Comparison of ENCODE assay signal across 23 cellular contexts in genomic region chr17:37672545-37673078, GRCh38. TPM values are rescaled to one million over a fixed set of nuclear protein-coding genes. Genes with fewer than 3 reads are reported as not detected.
A peak's percentile ranks its signal among the peaks of the same experiment; 100 is the strongest.
DNase-seq lines count a peak whose midpoint lies in the region; ATAC-seq, FAIRE-seq and TF ChIP-seq lines count a peak whose summit lies in the region.
"Had no signal": no experiment of that assay in that cellular context is flagged by ENCODE, and none has a peak within 500 bp of the region (broad histone marks: within the 10 kb centered on the region; RNA-seq: fewer than 3 reads in every experiment).

No MANE protein-coding gene starts in this region.

- POLR2A ChIA-PET in AG04450 (lab: Yijun Ruan, JAX): no interaction called here
- POLR2A ChIA-PET in OCI-LY7 (lab: Charles Lee): no interaction called here

- H3K14ac ChIP-seq in mesenchymal stem cell (ENCODE audit: low read length in 2 of 2): no peak overlapping the region

- DNase-seq in AG04450 (ENCODE audit: low read depth, low spot score) (no peak), HFFc6 (peak; percentile 23), astrocyte (ENCODE audit: low read depth) (peak; percentile 9), mesenchymal stem cell (peak; percentile 12), OCI-LY7 (ENCODE audit: low spot score) (no peak), T-helper 2 cell (no peak), GM19239 (ENCODE audit: insufficient read length, low spot score) (no peak)
- DNase-seq: activated CD4-positive, alpha-beta T cell treated with anti-CD3 and anti-CD28 coated beads for 48 hours; body of pancreas; CD4-positive, alpha-beta T cell; mesendoderm; NCI-H1417; NCI-H510A treated with DMSO at 0.1 percent for 48 hours; RPMI8226; stimulated activated CD4-positive, alpha-beta T cell treated with anti-CD3 and anti-CD28 coated beads, Interleukin-2, amount 100 ng/mL, for 24 hours; stimulated activated naive B cell treated with anti-CD40 and anti-IgM and Interleukin-4, amounts not matched to agents 10 μg/mL and 1 μg/mL and 100 μg/mL, for 72 hours had no signal

- H3K27me3 Mint-ChIP-seq in HFFc6 (ENCODE audit: insufficient read depth): no peaks in the 10 kb centered on the region; the same call in 1 of the 2 replicates
- H3K27me3 Mint-ChIP-seq in astrocyte (ENCODE audit: low read depth, unreplicated experiment): no peaks in the 10 kb centered on the region

- H3K4me3 Mint-ChIP-seq in HFFc6 (peak overlapping the region; percentile 60), astrocyte (ENCODE audit: unreplicated experiment) (no peak overlapping the region)
- H3K4me3 Mint-ChIP-seq: activated naive CD8-positive, alpha-beta T cell; CD4-positive, alpha-beta T cell; nephron; stimulated activated naive B cell treated with anti-CD40 and anti-IgM and Interleukin-4, amounts not matched to agents 10 μg/mL and 1 μg/mL and 100 μg/mL, for 72 hours had no signal

- peak overlapping the region; percentile 37 for H2AK5ac ChIP-seq in mesenchymal stem cell (ENCODE audit: low read length, severe bottlenecking)

- H3K4me1 Mint-ChIP-seq in HFFc6 (ENCODE audit: low read depth) (peaks cover 46% of the 10 kb centered on the region), astrocyte (ENCODE audit: low read depth, unreplicated experiment) (peaks cover 12% of the 10 kb centered on the region)
- H3K4me1 Mint-ChIP-seq: nephron had no signal

- no peaks in the 10 kb centered on the region for H4K20me1 ChIP-seq in astrocyte (ENCODE audit: insufficient read depth, low read length)
- H4K20me1 ChIP-seq in OCI-LY7 (ENCODE audit: insufficient read depth, low read length): no peaks in the 10 kb centered on the region

- no peaks in the 10 kb centered on the region for H3K36me3 ChIP-seq in astrocyte (ENCODE audit: insufficient read depth, low read length)
- H3K36me3 ChIP-seq in mesenchymal stem cell (ENCODE audit: control insufficient read depth in 1 of 2, insufficient read depth in 2 of 2, low read depth in 1 of 2, low read length in 2 of 2): no peaks in the 10 kb centered on the region
- H3K36me3 ChIP-seq in OCI-LY7 (ENCODE audit: insufficient read depth, low read length): no peaks in the 10 kb centered on the region

- intact Hi-C loops in OCI-LY7 (cut with micrococcal nuclease; ENCODE audit: unreplicated experiment): no loop called here

- H3K9me3 ChIP-seq in AG04450 (ENCODE audit: control insufficient read depth, insufficient read depth, low read length): no peaks in the 10 kb centered on the region
- H3K9me3 ChIP-seq in astrocyte (ENCODE audit: insufficient read depth, low read depth, low read length): no peaks in the 10 kb centered on the region
- no peaks in the 10 kb centered on the region for H3K9me3 ChIP-seq in mesenchymal stem cell (ENCODE audit: control insufficient read depth, low read length)
- no peaks in the 10 kb centered on the region for H3K9me3 ChIP-seq in OCI-LY7 (ENCODE audit: low read length)
- H3K9me3 ChIP-seq: body of pancreas had no signal

- 93% methylated on average over 2 of the region's 3 CpGs for WGBS in mesenchymal stem cell

- H3K9me3 Mint-ChIP-seq in HFFc6 (no peaks in the 10 kb centered on the region), astrocyte (ENCODE audit: unreplicated experiment) (no peaks in the 10 kb centered on the region)
- H3K9me3 Mint-ChIP-seq: CD4-positive, alpha-beta T cell; nephron; stimulated activated naive B cell treated with anti-CD40 and anti-IgM and Interleukin-4, amounts not matched to agents 10 μg/mL and 1 μg/mL and 100 μg/mL, for 72 hours had no signal

- FAIRE-seq in astrocyte (lab: Jason Lieb, UNC): no peak
- no peak for FAIRE-seq in GM19239 (lab: Jason Lieb, UNC)
- FAIRE-seq: endometrium, islet of Langerhans, TTC549 had no signal

- peak overlapping the region; percentile 88 for H3K27ac Mint-ChIP-seq in HFFc6
- H3K27ac Mint-ChIP-seq in astrocyte (ENCODE audit: unreplicated experiment): peak overlapping the region; percentile 93
- H3K27ac Mint-ChIP-seq: activated naive CD8-positive, alpha-beta T cell; CD4-positive, alpha-beta T cell; nephron; stimulated activated naive B cell treated with anti-CD40 and anti-IgM and Interleukin-4, amounts not matched to agents 10 μg/mL and 1 μg/mL and 100 μg/mL, for 72 hours had no signal

- H3K79me1 ChIP-seq in mesenchymal stem cell (replicated peaks; ENCODE audit: low read length, poor library complexity, severe bottlenecking): no peaks in the 10 kb centered on the region

- H3K4me2 ChIP-seq in astrocyte (ENCODE audit: low read length) (peak overlapping the region; percentile 64), mesenchymal stem cell (ENCODE audit: low read length, poor library complexity, severe bottlenecking) (no peak overlapping the region), OCI-LY7 (ENCODE audit: low read length) (no peak overlapping the region)

- peak overlapping the region in 1 of 2 experiments; percentile 26 for H3K4ac ChIP-seq in mesenchymal stem cell (ENCODE audit: low read depth in 1 of 2, low read length in 2 of 2)

- H3K18ac ChIP-seq in mesenchymal stem cell (ENCODE audit: low read depth in 1 of 2, low read length in 2 of 2): no peak overlapping the region

- H3K23ac ChIP-seq in mesenchymal stem cell (ENCODE audit: low read length in 2 of 2): no peak overlapping the region

- H2BK120ac ChIP-seq in mesenchymal stem cell (ENCODE audit: low read depth, low read length): no peak overlapping the region

- H3K9me2 ChIP-seq in OCI-LY7 (ENCODE audit: insufficient read depth, low read length): no peaks in the 10 kb centered on the region

- BruUV-seq in OCI-LY7 (replicated peaks; lab: Mats Ljungman, UMichigan): no TSS peak

- peaks cover under 1% of the 10 kb centered on the region for H3K27me3 ChIP-seq in AG04450 (ENCODE audit: control insufficient read depth, insufficient read depth, low read length)
- H3K27me3 ChIP-seq in astrocyte (ENCODE audit: insufficient read depth, low read length): no peaks in the 10 kb centered on the region
- H3K27me3 ChIP-seq in mesenchymal stem cell (ENCODE audit: control insufficient read depth in 1 of 2, insufficient read depth in 1 of 2, low read length in 2 of 2): peaks cover 0 to 16% of the 10 kb centered on the region in 2 experiments
- H3K27me3 ChIP-seq: body of pancreas had no signal

- H2BK15ac ChIP-seq in mesenchymal stem cell (ENCODE audit: low read depth, poor library complexity, severe bottlenecking): no peak overlapping the region

- CTCF ChIA-PET in AG04450 (lab: Charles Lee): interaction anchor here (0.6 to 2.3 kb wide), 5 partner anchors 23 to 145 kb away, joined by 3 to 6 read pairs (median 5); no protein-coding TSS in a partner anchor
- CTCF ChIA-PET in OCI-LY7 (lab: Charles Lee; ENCODE audit: unreplicated experiment): no interaction called here

- no peak overlapping the region for H2BK5ac ChIP-seq in mesenchymal stem cell (ENCODE audit: low read depth, low read length, poor library complexity, severe bottlenecking)

- H4K8ac ChIP-seq in mesenchymal stem cell (ENCODE audit: low read length): no peak overlapping the region

- TF ChIP-seq CTCF in AG04450 (IDR thresholded peaks at IDR 0.05; ENCODE audit: low read depth, low read length) (no peak), HFFc6 (IDR thresholded peaks at IDR 0.05) (no peak), astrocyte (IDR thresholded peaks at IDR 0.05; ENCODE audit: insufficient read depth, low read depth, low read length) (no peak), OCI-LY7 (conservative IDR thresholded peaks at IDR 0.05; ENCODE audit: low read length) (no peak)

- no peak overlapping the region for H2AFZ ChIP-seq in astrocyte (ENCODE audit: low read depth, low read length)
- H2AFZ ChIP-seq in mesenchymal stem cell (ENCODE audit: low read depth, low read length): no peak overlapping the region
- H2AFZ ChIP-seq in OCI-LY7 (ENCODE audit: low read length): no peak overlapping the region

- H3K27ac ChIP-seq in AG04450 (ENCODE audit: low read depth, low read length) (peak overlapping the region; percentile 86), astrocyte (ENCODE audit: low read depth, low read length) (peak overlapping the region; percentile 85), mesenchymal stem cell (ENCODE audit: low read length, poor library complexity, severe bottlenecking) (peak overlapping the region; percentile 92), OCI-LY7 (ENCODE audit: low read depth, low read length, poor library complexity, severe bottlenecking) (no peak overlapping the region)
- H3K27ac ChIP-seq: body of pancreas, coronary artery had no signal

- no peak for ATAC-seq in HG03175 (IDR thresholded peaks at IDR 0.05; ENCODE audit: unreplicated experiment)
- ATAC-seq: body of pancreas; stimulated activated naive B cell treated with anti-CD40 and anti-IgM and Interleukin-4, amounts not matched to agents 10 μg/mL and 1 μg/mL and 100 μg/mL, for 72 hours had no signal

- H3K4me3 ChIP-seq in AG04450 (ENCODE audit: low read depth, low read length) (no peak overlapping the region), astrocyte (ENCODE audit: insufficient read depth, low read depth, low read length) (no peak overlapping the region), mesenchymal stem cell (ENCODE audit: insufficient read depth in 1 of 2, low read depth in 1 of 2, low read length in 2 of 2) (no peak overlapping the region), OCI-LY7 (ENCODE audit: low read depth, low read length, poor library complexity, severe bottlenecking) (no peak overlapping the region)
- H3K4me3 ChIP-seq: body of pancreas, coronary artery had no signal

- H3K4me1 ChIP-seq in astrocyte (ENCODE audit: insufficient read depth, low read length): peaks cover 19% of the 10 kb centered on the region
- H3K4me1 ChIP-seq in mesenchymal stem cell (ENCODE audit: control insufficient read depth, insufficient read depth, low read depth, low read length): peaks cover 24% of the 10 kb centered on the region
- H3K4me1 ChIP-seq in OCI-LY7 (ENCODE audit: insufficient read depth, low read length, poor library complexity, severe bottlenecking): no peaks in the 10 kb centered on the region
- H3K4me1 ChIP-seq: body of pancreas had no signal

- no peak overlapping the region for H2BK12ac ChIP-seq in mesenchymal stem cell (ENCODE audit: low read length in 2 of 2)

- H3K9ac ChIP-seq in astrocyte (ENCODE audit: low read length) (no peak overlapping the region), mesenchymal stem cell (ENCODE audit: low read length) (peak overlapping the region; percentile 56)

- H3K79me2 ChIP-seq in astrocyte (ENCODE audit: insufficient read depth, low read length) (no peaks in the 10 kb centered on the region), OCI-LY7 (ENCODE audit: insufficient read depth, low read depth, low read length) (no peaks in the 10 kb centered on the region)

- no peak overlapping the region for H4K91ac ChIP-seq in mesenchymal stem cell (ENCODE audit: low read length)

- H3K36me3 Mint-ChIP-seq in HFFc6 (ENCODE audit: low read depth): no peaks in the 10 kb centered on the region
- no peaks in the 10 kb centered on the region for H3K36me3 Mint-ChIP-seq in astrocyte (ENCODE audit: low read depth, unreplicated experiment)
- H3K36me3 Mint-ChIP-seq: activated naive CD8-positive, alpha-beta T cell; stimulated activated naive B cell treated with anti-CD40 and anti-IgM and Interleukin-4, amounts not matched to agents 10 μg/mL and 1 μg/mL and 100 μg/mL, for 72 hours had no signal

RNA-seq across cellular contexts. Expression of gene DDX52, which starts 29.4 kb away (rescaled TPM):
- 24.2 and 31.8 TPM in 2 replicates for polyA plus RNA-seq in AG04450 (2011; rRNA removed)
- 16.0 and 27.8 TPM in 2 replicates for polyA minus RNA-seq in AG04450 (2011; rRNA and poly(A)+ RNA removed)
- total RNA-seq in HFFc6 (2021; fragmentation: NEBNext Ultra II Directional; extraction: Animal tissue kit (Norgen Biotek cat#: 25700)): 10 to 100 TPM; 22.4 to 29.8 (median 26.8) TPM
- total RNA-seq in astrocyte (52.2 and 55.1 TPM in 2 replicates), OCI-LY7 (2022) (30.6 and 35.2 TPM in 2 replicates)
- polyA plus RNA-seq in mesenchymal stem cell (2013, experiment 1 of 2): 27.2 TPM
- 28.6 TPM for polyA plus RNA-seq in mesenchymal stem cell (2013, experiment 2 of 2)
- 14.2 and 18.1 TPM in 2 replicates for total RNA-seq in OCI-LY7 (2014; rRNA removed; shearing (Covaris generic))

Comparison
In these comparisons a context has a peak if more than half of its experiments do, and no peak if none do; other contexts are left out.
1. DNase-seq: peak in HFFc6 (single experiment), astrocyte (single experiment) and mesenchymal stem cell (single experiment); none in AG04450 (single experiment), OCI-LY7 (single experiment), T-helper 2 cell (0 of 5) and GM19239 (single experiment).